ENCODE assay signal across 8 cellular contexts in the genomic region with DNA sequence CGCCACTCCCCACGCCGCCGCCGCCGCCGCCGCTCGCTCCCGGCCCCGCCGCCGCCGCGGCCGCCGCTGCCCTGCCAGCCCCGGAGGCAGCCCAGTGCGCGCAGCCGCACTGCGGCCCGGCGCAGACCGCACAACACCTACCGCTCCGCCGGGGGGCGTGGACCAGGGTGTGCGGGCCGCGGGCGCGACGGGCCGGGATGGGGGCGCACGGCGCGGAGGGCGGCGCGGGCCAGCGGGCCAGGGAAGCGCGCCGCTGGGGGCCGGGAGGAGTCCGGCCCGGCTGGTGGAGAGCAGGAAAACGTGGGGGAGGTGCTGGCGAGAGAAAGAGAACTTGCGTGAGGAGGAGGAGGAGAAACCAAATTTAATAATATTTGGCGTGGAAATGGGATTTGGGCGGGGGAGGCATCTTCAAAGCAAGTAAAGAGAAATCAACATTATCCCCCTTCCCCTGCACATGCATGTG. TPM values are rescaled to one million over a fixed set of nuclear protein-coding genes. Genes with fewer than 3 reads are reported as not detected.
DNase-seq lines count a peak whose midpoint lies in the region; ATAC-seq and TF ChIP-seq lines count a peak whose summit lies in the region.

A gene (minus strand): TSS at position 106 of the 463 bp plus-strand sequence. CDS start 594 bp downstream, outside the sequence.

- H3K36me3 ChIP-seq in mammary epithelial cell (ENCODE audit: insufficient read depth, low read length) (no peaks in the 10 kb centered on the region), smooth muscle cell (ENCODE audit: low read depth) (no peaks in the 10 kb centered on the region)

- peaks cover 47% of the 10 kb centered on the region for H3K4me1 Mint-ChIP-seq in HFFc6 (ENCODE audit: low read depth)
- peaks cover 42 to 60% of the 10 kb centered on the region in 2 donors for H3K4me1 Mint-ChIP-seq in immature natural killer cell

- H3K27ac ChIP-seq in VCaP, result peak within 1 kb of the TSS; percentile 85
- H3K27ac ChIP-seq in mammary epithelial cell (ENCODE audit: insufficient read depth, low read depth, low read length), result peak within 1 kb of the TSS; percentile 86
- H3K27ac ChIP-seq in smooth muscle cell (ENCODE audit: low read depth), result peak within 1 kb of the TSS; percentile 46

- no peaks in the 10 kb centered on the region for H3K9me3 ChIP-seq in mammary epithelial cell (replicated peaks; ENCODE audit: insufficient read depth, low read length)
- H3K9me3 ChIP-seq in smooth muscle cell (replicated peaks; ENCODE audit: low read depth), result no peaks in the 10 kb centered on the region

- no peaks in the 10 kb centered on the region for H4K20me1 ChIP-seq in mammary epithelial cell (ENCODE audit: insufficient read depth, low read length)
- peaks cover 19% of the 10 kb centered on the region for H4K20me1 ChIP-seq in smooth muscle cell (ENCODE audit: low read depth)

- peak within 1 kb of the TSS; percentile 66 for H3K27ac Mint-ChIP-seq in HFFc6
- peak within 1 kb of the TSS; percentile 80 to 94 (median 88) for H3K27ac Mint-ChIP-seq in immature natural killer cell

- CTCF ChIA-PET in mammary epithelial cell (lab: Charles Lee; ENCODE audit: low non-redundant PET), result interaction anchor here (1.0 kb wide), 1 partner anchor 595 kb away, joined by 11 read pairs; no protein-coding TSS in a partner anchor

- peaks cover 52% of the 10 kb centered on the region for H3K79me2 ChIP-seq in mammary epithelial cell (ENCODE audit: insufficient read depth, low read length)
- H3K79me2 ChIP-seq in smooth muscle cell (ENCODE audit: low read depth), result peaks cover 47% of the 10 kb centered on the region

- no CpG with 5 or more reads among the region's 55 CpGs for WGBS in mammary epithelial cell (ENCODE audit: low coverage, missing lambda C conversion rate)
- 0% methylated on average over 7 of the region's 55 CpGs for WGBS in smooth muscle cell (ENCODE audit: low lambda C conversion rate)

- H2AFZ ChIP-seq in mammary epithelial cell (ENCODE audit: low read depth, low read length), result peak within 1 kb of the TSS; percentile 95
- H2AFZ ChIP-seq in smooth muscle cell (ENCODE audit: low read depth), result peak within 1 kb of the TSS; percentile 96

- H3K27me3 Mint-ChIP-seq in HFFc6 (ENCODE audit: insufficient read depth), result 0 out of 2 replicates have a peak, but pooled peaks cover 3% of the 10 kb centered on the region
- H3K27me3 Mint-ChIP-seq in immature natural killer cell (ENCODE audit: low read depth in 3 of 3), result peaks cover 6 to 10% (median 10%) of the 10 kb centered on the region in 3 donors

- H3K9ac ChIP-seq in mammary epithelial cell (ENCODE audit: insufficient read depth, low read length) (peak within 1 kb of the TSS; percentile 77), smooth muscle cell (ENCODE audit: low read depth) (peak within 1 kb of the TSS; percentile 88)

- dilution Hi-C loops in mammary epithelial cell (cut with HindIII; ENCODE audit: low sequenced_read_pairs), result no loop called here

- H3K4me2 ChIP-seq in mammary epithelial cell (ENCODE audit: insufficient read depth, low read depth, low read length), result peak within 1 kb of the TSS; percentile 96
- H3K4me2 ChIP-seq in smooth muscle cell, result peak within 1 kb of the TSS; percentile 99

- H3K9me3 Mint-ChIP-seq in HFFc6 (no peaks in the 10 kb centered on the region), immature natural killer cell (no peaks in the 10 kb centered on the region)

- H3K36me3 Mint-ChIP-seq in HFFc6 (ENCODE audit: low read depth) (no peaks in the 10 kb centered on the region), immature natural killer cell (no peaks in the 10 kb centered on the region)

- H3K4me3 Mint-ChIP-seq in HFFc6 (peak within 1 kb of the TSS; percentile 98), immature natural killer cell (peak within 1 kb of the TSS; percentile 86 to 95 (median 93))

- TF ChIP-seq CTCF in GM12864 (IDR thresholded peaks at IDR 0.05; ENCODE audit: low read depth, low read length, missing control alignments) (no peak), HFFc6 (IDR thresholded peaks at IDR 0.05) (no peak), VCaP (conservative IDR thresholded peaks at IDR 0.05) (peak; percentile 29), mammary epithelial cell (conservative IDR thresholded peaks at IDR 0.05 in 1 of 2, IDR thresholded peaks at IDR 0.05 in 1 of 2; ENCODE audit: extremely low read depth in 1 of 2, insufficient read depth in 1 of 2, low read depth in 1 of 2, low read length in 2 of 2) (no peak), smooth muscle cell (IDR thresholded peaks at IDR 0.05; ENCODE audit: borderline replicate concordance, insufficient read depth, poor library complexity, severe bottlenecking) (no peak)

- BruUV-seq in mammary epithelial cell (replicated peaks; lab: Mats Ljungman, UMichigan), result no TSS peak

- peak within 1 kb of the TSS; percentile 92 for H3K4me3 ChIP-seq in GM12864 (ENCODE audit: low read depth, low read length)
- H3K4me3 ChIP-seq in mammary epithelial cell (replicated peaks in 1 of 3; ENCODE audit: insufficient read depth in 1 of 3, low read depth in 2 of 3, low read length in 3 of 3), result peak within 1 kb of the TSS; percentile 61 to 99 (median 98)
- H3K4me3 ChIP-seq in smooth muscle cell, result peak within 1 kb of the TSS; percentile 95

- H3K27me3 ChIP-seq in mammary epithelial cell (ENCODE audit: insufficient read depth, low read length), result no peaks in the 10 kb centered on the region
- peaks cover 4% of the 10 kb centered on the region for H3K27me3 ChIP-seq in smooth muscle cell (ENCODE audit: low read depth)

- H3F3A ChIP-seq in smooth muscle cell (ENCODE audit: low read depth), result no peaks in the 10 kb centered on the region

- intact Hi-C loops in mammary epithelial cell (cut with micrococcal nuclease), result loop anchor here (2.0 to 5.0 kb wide), 5 partner anchors 39 to 347 kb away; no protein-coding TSS in a partner anchor

- in situ Hi-C loops in mammary epithelial cell (cut with MboI; ENCODE audit: low sequenced_read_pairs in 2 of 2), result no loop called here

- no peak for ATAC-seq in HG03342 (IDR thresholded peaks at IDR 0.05; ENCODE audit: unreplicated experiment)

- DNase-seq in GM12864 (ENCODE audit: low read depth) (no peak), HFFc6 (peak; percentile 52), NCI-H1417 treated with DMSO at 0.1 percent for 48 hours (lab: John Stamatoyannopoulos, UW) (peak; percentile 55), mammary epithelial cell (peak; percentile 54), immature natural killer cell (peak; percentile 83 to 85 (median 83)), smooth muscle cell (lab: John Stamatoyannopoulos, UW; ENCODE audit: unreplicated experiment) (peak; percentile 55)

- H3K4me1 ChIP-seq in mammary epithelial cell (ENCODE audit: insufficient read depth, low read length) (peaks cover 17% of the 10 kb centered on the region), smooth muscle cell (ENCODE audit: low read depth) (peaks cover 43% of the 10 kb centered on the region)

RNA-seq across cellular contexts. Expression of the gene that starts here (rescaled TPM):
- 10 to 100 TPM; 13.8 to 20.1 (median 16.5) TPM for total RNA-seq in HFFc6 (2021; fragmentation: NEBNext Ultra II Directional; extraction: Animal tissue kit (Norgen Biotek cat#: 25700))
- total RNA-seq in mammary epithelial cell, result 10 to 100 TPM; 14.7 to 32.4 TPM
- 8.3 TPM for polyA plus RNA-seq in mammary epithelial cell
- 34.0 TPM for polyA minus RNA-seq in mammary epithelial cell
- 1 to 10 TPM in 2 of 3 donors, under 1 TPM in 1; 0.03 to 4.7 (median 2.4) TPM for polyA plus RNA-seq in immature natural killer cell
- 18.5 and 19.3 TPM in 2 replicates for total RNA-seq in smooth muscle cell
- 7.7 and 8.6 TPM in 2 replicates for polyA plus RNA-seq in smooth muscle cell
